22 cellular contexts compared by ENCODE assay signal in genomic region chr11:69151811-69152210, GRCh38. TPM values are rescaled to one million over a fixed set of nuclear protein-coding genes. Genes with fewer than 3 reads are reported as not detected.
DNase-seq lines count a peak whose midpoint lies in the region; ATAC-seq and TF ChIP-seq lines count a peak whose summit lies in the region.
"Had no signal": no experiment of that assay in that cellular context is flagged by ENCODE, and none has a peak within 500 bp of the region (broad histone marks: within the 10 kb centered on the region; RNA-seq: fewer than 3 reads in every experiment).

No MANE protein-coding gene starts in this region.

- H3K27me3 Mint-ChIP-seq in nephron (ENCODE audit: low read depth): peaks cover 30% of the 10 kb centered on the region

- H3K4me3 Mint-ChIP-seq in nephron: no peak overlapping the region
- H3K4me3 Mint-ChIP-seq: CD4-positive, alpha-beta memory T cell had no signal

- H3K4me3 ChIP-seq in fibroblast of pulmonary artery (replicated peaks; ENCODE audit: low read depth, low read length) (no peak overlapping the region), upper lobe of right lung (no peak overlapping the region)
- H3K4me3 ChIP-seq: BLaER1 treated with 17β-estradiol and CSF1 and Interleukin-3, amounts not matched to agents 10 nM and 100 nM; GM23248 had no signal

- H3K27me3 ChIP-seq in upper lobe of right lung: no peaks in the 10 kb centered on the region

- H3K36me3 ChIP-seq in upper lobe of right lung: no peaks in the 10 kb centered on the region

- ATAC-seq in upper lobe of right lung: no peak
- ATAC-seq: HCT116 had no signal

- TF ChIP-seq CTCF in fibroblast of pulmonary artery (IDR thresholded peaks at IDR 0.05; ENCODE audit: low read length, missing control alignments): no peak
- no peak for TF ChIP-seq CTCF in nephron (IDR thresholded peaks at IDR 0.05; ENCODE audit: unreplicated experiment in 3 of 3)
- TF ChIP-seq CTCF in upper lobe of right lung (IDR thresholded peaks at IDR 0.05): no peak
- no peak for TF ChIP-seq CTCF in GM10266 (IDR thresholded peaks at IDR 0.05; ENCODE audit: control insufficient read depth, insufficient read depth, low read depth, missing control alignments)

- H3K9me3 ChIP-seq in upper lobe of right lung: no peaks in the 10 kb centered on the region

- H3K36me3 Mint-ChIP-seq in nephron (ENCODE audit: low read depth): peaks cover 18% of the 10 kb centered on the region

- peak overlapping the region in 2 of 3 experiments; percentile 50 to 92 for H3K27ac Mint-ChIP-seq in nephron
- H3K27ac Mint-ChIP-seq: CD4-positive, alpha-beta memory T cell had no signal

- peaks cover 29% of the 10 kb centered on the region for H3K4me1 Mint-ChIP-seq in nephron

- intact Hi-C loops in upper lobe of right lung (cut with DNase I): no loop called here

- no peak overlapping the region for H3K27ac ChIP-seq in upper lobe of right lung
- H3K27ac ChIP-seq: BLaER1 treated with 17β-estradiol and CSF1 and Interleukin-3, amounts not matched to agents 10 nM and 100 nM; GM23248 had no signal

- peaks cover 3% of the 10 kb centered on the region for H3K4me1 ChIP-seq in upper lobe of right lung

- H3K9me3 Mint-ChIP-seq in nephron: peaks cover 21% of the 10 kb centered on the region

- DNase-seq in SK-N-DZ (ENCODE audit: low spot score) (peak; percentile 49), fibroblast of pulmonary artery (ENCODE audit: low read depth) (peak; percentile 49), upper lobe of right lung (peak; percentile 8), occipital lobe (lab: John Stamatoyannopoulos, UW) (no peak), GM10266 (ENCODE audit: extremely low spot score) (no peak), kidney glomerular epithelial cell (lab: John Stamatoyannopoulos, UW) (no peak)
- DNase-seq: ACHN; Caco-2; CD4-positive, alpha-beta memory T cell; DND-41; GM23248; Karpas-422; NCI-H1694 treated with DMSO at 0.1 percent for 48 hours; NCI-H2081 treated with DMSO at 0.1 percent for 48 hours; NCI-H2171 treated with DMSO at 0.1 percent for 48 hours; NCI-H446; NCI-H526; OCI-M1 had no signal

RNA-seq across cellular contexts. Expression of gene SMIM38, which starts 3.9 kb away (rescaled TPM):
- 1.4 and 1.5 TPM in 2 replicates for polyA plus RNA-seq in SK-N-DZ (2014; cell fraction: cytosol; rRNA removed)
- 2.9 and 3.0 TPM in 2 replicates for polyA plus RNA-seq in SK-N-DZ (2014; cell fraction: nucleus; rRNA removed)
- total RNA-seq in upper lobe of right lung (not detected), occipital lobe (0.78 TPM)
- total RNA-seq: GM23248, M059J had no signal
- polyA plus RNA-seq: CD4-positive, alpha-beta memory T cell; GM23248 had no signal

Comparison
In these comparisons a context has a peak if more than half of its experiments do, and no peak if none do; other contexts are left out.
1. DNase-seq: peak in SK-N-DZ (single experiment), fibroblast of pulmonary artery (single experiment) and upper lobe of right lung (single experiment); none in occipital lobe (single experiment), GM10266 (single experiment) and kidney glomerular epithelial cell (single experiment).